9 cellular contexts compared by ENCODE assay signal in genomic region chr6:422423-423061, GRCh38. TPM values are rescaled to one million over a fixed set of nuclear protein-coding genes. Genes with fewer than 3 reads are reported as not detected.
A peak's percentile ranks its signal among the peaks of the same experiment; 100 is the strongest.
DNase-seq lines count a peak whose midpoint lies in the region; ATAC-seq and TF ChIP-seq lines count a peak whose summit lies in the region.
"Had no signal": no experiment of that assay in that cellular context is flagged by ENCODE, and none has a peak within 500 bp of the region (broad histone marks: within the 10 kb centered on the region; RNA-seq: fewer than 3 reads in every experiment).

No MANE protein-coding gene starts in this region.

- TF ChIP-seq POLR2A in adrenal gland (IDR thresholded peaks at IDR 0.05) = no peak

- no peaks in the 10 kb centered on the region for H3K4me1 ChIP-seq in adrenal gland (replicated peaks in 1 of 2)

- peaks cover 0 to 2% of the 10 kb centered on the region in 2 donors for H3K27me3 Mint-ChIP-seq in natural killer cell treated with Interleukin-12 subunit alpha and Interleukin-12 subunit beta and Interleukin-15 and Interleukin-18, amount 100 ng/mL, for 72 hours

- no peaks in the 10 kb centered on the region for H3K9me3 ChIP-seq in adrenal gland (replicated peaks in 1 of 3)
- H3K9me3 ChIP-seq: thoracic aorta had no signal

- H3K27ac ChIP-seq in adrenal gland = peak overlapping the region in 2 of 5 donors; percentile 55 to 58
- H3K27ac ChIP-seq: thoracic aorta had no signal

- no peak overlapping the region for H3K4me3 ChIP-seq in AG10803 (ENCODE audit: low read length)
- H3K4me3 ChIP-seq in LNCaP clone FGC (ENCODE audit: low read depth, low read length) = no peak overlapping the region
- no peak overlapping the region for H3K4me3 ChIP-seq in adrenal gland
- H3K4me3 ChIP-seq: thoracic aorta had no signal

- DNase-seq in AG10803 (ENCODE audit: low read depth) = peak; percentile 76
- peak; percentile 92 for DNase-seq in GM20000 (ENCODE audit: low spot score)
- peak; percentile 21 for DNase-seq in LNCaP clone FGC (ENCODE audit: low read depth)
- DNase-seq in adrenal gland = peak; percentile 53 to 83 (median 76)
- DNase-seq in natural killer cell treated with Interleukin-12 subunit alpha and Interleukin-12 subunit beta and Interleukin-15 and Interleukin-18, amount 100 ng/mL, for 72 hours (ENCODE audit: low spot score) = peak; percentile 86
- DNase-seq in NCI-H446 (lab: John Stamatoyannopoulos, UW) = no peak
- no peak for DNase-seq in C1 segment of cervical spinal cord (lab: John Stamatoyannopoulos, UW)
- no peak for DNase-seq in hypothalamus (lab: John Stamatoyannopoulos, UW)

- WGBS in adrenal gland, 4 donors = 35 to 57% (median 45%) methylated on average over 6 of the region's 6 CpGs

- H3K4me1 Mint-ChIP-seq in natural killer cell treated with Interleukin-12 subunit alpha and Interleukin-12 subunit beta and Interleukin-15 and Interleukin-18, amount 100 ng/mL, for 72 hours (ENCODE audit: low read depth in 2 of 2) = peaks cover 18 to 23% of the 10 kb centered on the region in 2 donors

- H3K9me3 Mint-ChIP-seq in natural killer cell treated with Interleukin-12 subunit alpha and Interleukin-12 subunit beta and Interleukin-15 and Interleukin-18, amount 100 ng/mL, for 72 hours = no peaks in the 10 kb centered on the region

- TF ChIP-seq CTCF in AG10803 (conservative IDR thresholded peaks at IDR 0.05; ENCODE audit: low read length) = no peak
- TF ChIP-seq CTCF in GM20000 (IDR thresholded peaks at IDR 0.05; ENCODE audit: extremely low read depth, missing control alignments) = no peak
- TF ChIP-seq CTCF in LNCaP clone FGC (IDR thresholded peaks at IDR 0.05; ENCODE audit: control insufficient read depth, extremely low read depth, insufficient read depth) = no peak
- no peak for TF ChIP-seq CTCF in adrenal gland (IDR thresholded peaks at IDR 0.05)

- peak overlapping the region; percentile 67 to 78 for H3K27ac Mint-ChIP-seq in natural killer cell treated with Interleukin-12 subunit alpha and Interleukin-12 subunit beta and Interleukin-15 and Interleukin-18, amount 100 ng/mL, for 72 hours

- H3K27me3 ChIP-seq in adrenal gland = no peaks in the 10 kb centered on the region

- no peaks in the 10 kb centered on the region for H3K36me3 Mint-ChIP-seq in natural killer cell treated with Interleukin-12 subunit alpha and Interleukin-12 subunit beta and Interleukin-15 and Interleukin-18, amount 100 ng/mL, for 72 hours

- intact Hi-C loops in adrenal gland (cut with DNase I) = no loop called here

- no peaks in the 10 kb centered on the region for H3K36me3 ChIP-seq in adrenal gland (replicated peaks in 1 of 2)
- H3K36me3 ChIP-seq: thoracic aorta had no signal

- peak overlapping the region; percentile 62 for H3K4me3 Mint-ChIP-seq in natural killer cell treated with Interleukin-12 subunit alpha and Interleukin-12 subunit beta and Interleukin-15 and Interleukin-18, amount 100 ng/mL, for 72 hours

- peak; percentile 97 to 98 for ATAC-seq in natural killer cell treated with Interleukin-12 subunit alpha and Interleukin-12 subunit beta and Interleukin-15 and Interleukin-18, amount 100 ng/mL, for 72 hours

RNA-seq across cellular contexts. Expression of gene IRF4, which starts 31.0 kb away (rescaled TPM):
- total RNA-seq in adrenal gland = 1 to 10 TPM in 3 of 8 donors, under 1 TPM in 4, not detected in 1; 0.30 to 1.5 (median 0.71) TPM
- polyA plus RNA-seq in adrenal gland = under 1 TPM; 0.17 to 0.72 (median 0.48) TPM
- 100 to 1,000 TPM; 112 to 388 TPM for total RNA-seq in natural killer cell treated with Interleukin-12 subunit alpha and Interleukin-12 subunit beta and Interleukin-15 and Interleukin-18, amount 100 ng/mL, for 72 hours

Comparison
In these comparisons a context has a peak if more than half of its experiments do, and no peak if none do; other contexts are left out.
1. DNase-seq: peak in AG10803 (single experiment), GM20000 (single experiment), LNCaP clone FGC (single experiment), adrenal gland (7 of 7) and natural killer cell treated with Interleukin-12 subunit alpha and Interleukin-12 subunit beta and Interleukin-15 and Interleukin-18, amount 100 ng/mL, for 72 hours (single experiment); none in NCI-H446 (0 of 2), C1 segment of cervical spinal cord (0 of 14) and hypothalamus (0 of 51).
2. RNA of gene IRF4, which starts 31.0 kb away (total RNA-seq): 112 to 388 TPM in natural killer cell treated with Interleukin-12 subunit alpha and Interleukin-12 subunit beta and Interleukin-15 and Interleukin-18, amount 100 ng/mL, for 72 hours; 0.30 to 1.5 TPM in adrenal gland; every median in the first group is over 10 times any median in the second.